ENCODE assay signal across 9 cellular contexts in the genomic region with DNA sequence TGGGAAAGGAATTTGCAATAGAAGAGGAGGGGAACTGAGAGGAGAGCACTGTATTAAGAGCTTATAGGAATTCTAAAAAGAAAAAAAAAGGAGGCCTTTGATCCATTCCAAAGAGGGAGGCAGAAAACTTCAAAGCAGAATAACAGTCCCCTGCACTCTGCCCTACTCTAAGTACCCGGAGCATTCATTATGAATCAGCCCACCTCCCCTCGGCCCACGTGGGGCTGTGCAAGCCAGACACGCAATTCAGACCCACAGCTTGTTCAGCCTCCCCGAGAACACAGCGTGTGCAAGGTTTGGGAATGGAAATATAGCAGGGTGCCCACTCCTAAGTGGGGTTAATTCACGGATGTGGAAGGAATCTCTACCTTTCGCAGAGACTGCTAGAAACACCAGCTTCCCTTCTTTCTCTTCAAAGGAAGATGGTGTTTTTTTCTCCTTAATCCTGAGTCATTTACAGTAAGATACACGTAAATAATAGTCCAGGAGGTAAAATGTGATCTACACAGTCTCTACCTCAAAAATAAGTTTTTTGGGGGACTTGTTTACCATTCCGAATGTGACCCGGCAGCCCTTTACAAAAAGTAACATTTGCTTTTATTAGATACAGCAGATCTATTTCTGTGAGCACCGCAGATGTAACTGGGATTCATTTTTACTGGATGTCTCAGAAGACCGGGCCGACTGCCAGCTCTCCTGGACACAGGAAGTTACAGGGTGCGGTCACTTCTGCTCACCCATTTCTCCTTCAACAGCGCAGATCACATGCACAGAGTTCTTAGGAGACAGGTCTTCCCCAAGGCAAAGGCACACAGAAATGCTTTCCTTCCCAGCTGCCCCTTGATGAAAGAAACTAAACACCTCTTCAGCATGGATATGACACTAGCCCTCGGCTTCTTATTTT.
DNase-seq lines count a peak whose midpoint lies in the region; ATAC-seq and TF ChIP-seq lines count a peak whose summit lies in the region.
"Had no signal": no experiment of that assay in that cellular context is flagged by ENCODE, and none has a peak within 500 bp of the region (broad histone marks: within the 10 kb centered on the region; RNA-seq: fewer than 3 reads in every experiment).

No MANE protein-coding gene starts in this region.

- H3K9me3 ChIP-seq in adrenal gland (replicated peaks in 1 of 3), result no peaks in the 10 kb centered on the region

- no peak for TF ChIP-seq CTCF in HFFc6 (IDR thresholded peaks at IDR 0.05)
- no peak for TF ChIP-seq CTCF in adrenal gland (IDR thresholded peaks at IDR 0.05)

- DNase-seq in HFFc6 (peak; percentile 94), adrenal gland (peak; percentile 42 to 87 (median 80)), hepatic stellate cell (ENCODE audit: low spot score) (peak; percentile 64), smooth muscle cell of the brain vasculature (ENCODE audit: low read depth, low spot score) (peak; percentile 80), H7 (no peak), OCI-M2 (lab: John Stamatoyannopoulos, UW; ENCODE audit: unreplicated experiment) (no peak)
- DNase-seq in stimulated activated CD8-positive, alpha-beta memory T cell treated with anti-CD3 and anti-CD28 coated beads, Interleukin-4, amount 100 ng/mL, for 48 hours, result no peak
- DNase-seq: activated T-cell treated with anti-CD3 and anti-CD28 coated beads, Interleukin-2, amount 50 U/mL, for 1 hour had no signal

- peaks cover 49% of the 10 kb centered on the region for H3K4me1 Mint-ChIP-seq in HFFc6 (ENCODE audit: low read depth)

- intact Hi-C loops in adrenal gland (cut with DNase I), result no loop called here

- H3K9me3 Mint-ChIP-seq in HFFc6, result no peaks in the 10 kb centered on the region

- H3K4me3 Mint-ChIP-seq in HFFc6, result peak overlapping the region; percentile 63

- no peak for ATAC-seq in HG03439 (IDR thresholded peaks at IDR 0.05; ENCODE audit: unreplicated experiment)

- H3K4me3 ChIP-seq in adrenal gland (no peak overlapping the region), H7 (ENCODE audit: insufficient read depth, low read depth, low read length) (no peak overlapping the region)

- no peaks in the 10 kb centered on the region for H3K36me3 Mint-ChIP-seq in HFFc6 (ENCODE audit: low read depth)

- H3K27ac Mint-ChIP-seq in HFFc6, result peak overlapping the region; percentile 85

- H3K36me3 ChIP-seq in adrenal gland (replicated peaks in 1 of 2) (no peaks in the 10 kb centered on the region), H7 (replicated peaks; ENCODE audit: control insufficient read depth, insufficient read depth, low read length) (no peaks in the 10 kb centered on the region)

- no peaks in the 10 kb centered on the region for H3K27me3 Mint-ChIP-seq in HFFc6 (ENCODE audit: insufficient read depth)

- H3K27ac ChIP-seq in adrenal gland, result peak overlapping the region in 1 of 5 donors; percentile 1

- H3K27me3 ChIP-seq in adrenal gland (no peaks in the 10 kb centered on the region), H7 (ENCODE audit: control insufficient read depth, insufficient read depth, low read length) (no peaks in the 10 kb centered on the region)

- no peak for TF ChIP-seq POLR2A in adrenal gland (IDR thresholded peaks at IDR 0.05)

- H3K4me1 ChIP-seq in adrenal gland (replicated peaks in 1 of 2), result peaks cover 6 to 14% of the 10 kb centered on the region in 2 donors

- 38 to 52% (median 45%) methylated on average over 17 of the region's 17 CpGs for whole genome bisulfite sequencing in adrenal gland, 4 donors

Comparison
In these comparisons a context has a peak if more than half of its experiments do, and no peak if none do; other contexts are left out.
1. DNase-seq: peak in HFFc6 (single experiment), adrenal gland (7 of 7), hepatic stellate cell (single experiment) and smooth muscle cell of the brain vasculature (single experiment); none in H7 (single experiment), stimulated activated CD8-positive, alpha-beta memory T cell treated with anti-CD3 and anti-CD28 coated beads, Interleukin-4, amount 100 ng/mL, for 48 hours (single experiment) and OCI-M2 (single experiment).